Comparison of ENCODE assay signal across 8 cellular contexts in genomic region chr16:85027349-85027967, GRCh38. TPM values are rescaled to one million over a fixed set of nuclear protein-coding genes. Genes with fewer than 3 reads are reported as not detected.
DNase-seq lines count a peak whose midpoint lies in the region; ATAC-seq and TF ChIP-seq lines count a peak whose summit lies in the region.

TSS of gene KIAA0513 (plus strand) at chr16:85027795. CDS start at chr16:85067072, 39,277 bp downstream.

- no peaks in the 10 kb centered on the region for H3K9me3 ChIP-seq in iPS-18a (ENCODE audit: control insufficient read depth, low read depth, low read length)
- H3K9me3 ChIP-seq in skeletal muscle satellite cell (replicated peaks; ENCODE audit: low read length) = no peaks in the 10 kb centered on the region

- peaks cover 13% of the 10 kb centered on the region for H3K4me1 ChIP-seq in iPS-18a (ENCODE audit: control insufficient read depth, low read depth, low read length)
- H3K4me1 ChIP-seq in skeletal muscle satellite cell (ENCODE audit: control insufficient read depth, insufficient read depth, low read length) = peaks cover 35% of the 10 kb centered on the region

- peak; percentile 76 for ATAC-seq in GM18511 (IDR thresholded peaks at IDR 0.05; ENCODE audit: unreplicated experiment)
- ATAC-seq in HG03025 (IDR thresholded peaks at IDR 0.05; ENCODE audit: low FRiP score, unreplicated experiment) = peak; percentile 70

- H3K27ac ChIP-seq in brain microvascular endothelial cell = peak within 1 kb of the TSS; percentile 55
- H3K27ac ChIP-seq in iPS-18a (ENCODE audit: low read length) = peak within 1 kb of the TSS; percentile 31

- no peaks in the 10 kb centered on the region for H3K36me3 ChIP-seq in brain microvascular endothelial cell (replicated peaks)
- H3K36me3 ChIP-seq in iPS-18a (ENCODE audit: control insufficient read depth, low read depth, low read length) = no peaks in the 10 kb centered on the region
- H3K36me3 ChIP-seq in skeletal muscle satellite cell (ENCODE audit: insufficient read depth, low read length) = no peaks in the 10 kb centered on the region

- H3K4me3 ChIP-seq in brain microvascular endothelial cell (ENCODE audit: low read depth, low read length) = peak within 1 kb of the TSS; percentile 76
- H3K4me3 ChIP-seq in iPS-18a (ENCODE audit: low read length) = peak within 1 kb of the TSS; percentile 79
- peak within 1 kb of the TSS; percentile 80 for H3K4me3 ChIP-seq in skeletal muscle satellite cell (ENCODE audit: low read length)

- H3K9ac ChIP-seq in iPS-18a (ENCODE audit: low read length) (peak within 1 kb of the TSS; percentile 17), skeletal muscle satellite cell (ENCODE audit: low read depth, low read length) (peak within 1 kb of the TSS; percentile 88)

- peak within 1 kb of the TSS; percentile 84 for H3K4me2 ChIP-seq in skeletal muscle satellite cell (ENCODE audit: low read length)

- H3K27me3 ChIP-seq in brain microvascular endothelial cell (replicated peaks) (no peaks in the 10 kb centered on the region), iPS-18a (ENCODE audit: control insufficient read depth, insufficient read depth, low read length) (peaks cover 18% of the 10 kb centered on the region), skeletal muscle satellite cell (ENCODE audit: control insufficient read depth, insufficient read depth, low read length) (no peaks in the 10 kb centered on the region)

- in situ Hi-C loops in brain microvascular endothelial cell (cut with HindIII; ENCODE audit: low pct_ligation_motif_present, low sequenced_read_pairs) = no loop called here

- DNase-seq in 8988T = peak; percentile 94
- DNase-seq in NCI-H2107 (lab: John Stamatoyannopoulos, UW) = peak; percentile 91
- DNase-seq in UCSD-AML1 (lab: John Stamatoyannopoulos, UW; ENCODE audit: unreplicated experiment) = peak; percentile 96
- DNase-seq in brain microvascular endothelial cell = peak; percentile 72

- TF ChIP-seq CTCF in brain microvascular endothelial cell (IDR thresholded peaks at IDR 0.05; ENCODE audit: low read depth, low read length, missing control alignments) = peak; percentile 32

RNA-seq across cellular contexts. Expression of gene KIAA0513, which starts in this region (rescaled TPM):
- 6.3 and 6.6 TPM in 2 replicates for total RNA-seq in skeletal muscle satellite cell (2012; rRNA removed)

Comparison
In these comparisons a context has a peak if more than half of its experiments do, and no peak if none do; other contexts are left out.
1. Peak in every context shown above with its lines: DNase-seq, ATAC-seq, H3K4me3 ChIP-seq and H3K27ac ChIP-seq.